In the genomic region with DNA sequence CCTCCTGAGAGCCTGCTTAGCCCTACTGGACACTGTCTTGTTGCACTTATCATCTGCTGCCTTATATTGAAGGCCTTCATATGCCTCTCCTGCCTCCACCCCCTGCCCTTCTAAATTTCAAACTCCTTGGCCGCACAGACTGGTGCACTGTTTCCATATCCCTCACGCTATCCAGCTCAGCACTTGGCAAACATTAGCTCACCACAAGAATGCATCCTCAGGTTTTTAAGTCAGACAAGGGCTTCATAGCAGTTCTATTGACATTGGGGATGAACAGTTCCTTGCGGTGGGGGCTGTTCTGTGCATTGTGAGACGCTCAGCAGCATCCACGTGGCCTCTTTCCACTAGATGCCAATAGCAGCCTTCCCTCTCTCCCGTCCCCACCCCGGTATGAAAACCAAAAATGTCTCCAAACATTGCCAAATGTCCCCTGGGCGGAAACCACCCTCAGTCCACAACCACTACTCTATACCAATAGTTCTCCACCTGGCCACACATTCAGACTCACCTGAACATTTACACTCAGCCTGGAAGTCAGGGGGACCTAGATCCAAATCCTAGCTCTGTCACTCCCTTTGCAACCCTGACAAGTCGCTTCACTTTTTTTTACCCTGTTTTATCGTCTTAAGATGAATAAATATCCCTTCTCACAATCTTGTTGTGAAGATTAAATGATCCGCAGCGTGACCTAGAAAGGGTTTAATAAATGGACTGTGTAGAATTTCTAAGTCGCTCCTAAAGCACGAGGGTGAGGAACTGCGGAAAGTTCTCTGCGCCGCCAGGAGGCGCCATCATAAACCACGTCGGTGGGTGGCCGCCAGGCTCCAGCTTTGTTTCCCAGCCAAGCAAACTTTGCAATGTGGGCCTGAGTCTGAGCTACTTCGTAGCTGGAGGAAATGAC, we compare ENCODE assay signal across 8 cellular contexts. TPM values are rescaled to one million over a fixed set of nuclear protein-coding genes. Genes with fewer than 3 reads are reported as not detected.
DNase-seq lines count a peak whose midpoint lies in the region; ATAC-seq lines count a peak whose summit lies in the region.

No MANE protein-coding gene starts in this region.

- no peaks in the 10 kb centered on the region for H3K4me1 Mint-ChIP-seq in activated naive CD8-positive, alpha-beta T cell treated with anti-CD3 and anti-CD28 coated beads for 36 hours

- H3K4me1 ChIP-seq in right cardiac atrium (ENCODE audit: control insufficient read depth, insufficient read depth, low read length), result no peaks in the 10 kb centered on the region

- WGBS in right cardiac atrium, result 25% methylated on average over 22 of the region's 22 CpGs

- H3K36me3 Mint-ChIP-seq in activated naive CD8-positive, alpha-beta T cell treated with anti-CD3 and anti-CD28 coated beads for 36 hours, result no peaks in the 10 kb centered on the region

- H3K4me3 ChIP-seq in right cardiac atrium (ENCODE audit: low read length), result no peak overlapping the region

- no peaks in the 10 kb centered on the region for H3K9me3 Mint-ChIP-seq in activated naive CD8-positive, alpha-beta T cell treated with anti-CD3 and anti-CD28 coated beads for 36 hours

- DNase-seq in AG20443 (ENCODE audit: low spot score) (peak; percentile 68), H4 (ENCODE audit: low spot score) (peak; percentile 87), RPMI8226 (peak; percentile 70), right cardiac atrium (peak; percentile 40 to 78 (median 64)), occipital lobe (lab: John Stamatoyannopoulos, UW) (no peak)
- peak; percentile 58 for DNase-seq in activated naive CD8-positive, alpha-beta T cell treated with anti-CD3 and anti-CD28 coated beads for 36 hours
- peak; percentile 55 to 68 for DNase-seq in stimulated activated CD4-positive, alpha-beta T cell treated with anti-CD3 and anti-CD28 coated beads, Interleukin-2, amount 100 ng/mL, for 24 hours

- H3K4me3 Mint-ChIP-seq in activated naive CD8-positive, alpha-beta T cell treated with anti-CD3 and anti-CD28 coated beads for 36 hours, result no peak overlapping the region

- intact Hi-C loops in right cardiac atrium (cut with DNase I), result no loop called here

- ATAC-seq in right cardiac atrium (no peak), GM18873 (IDR thresholded peaks at IDR 0.05; ENCODE audit: low FRiP score, unreplicated experiment) (no peak)

- H3K27me3 ChIP-seq in right cardiac atrium (ENCODE audit: control insufficient read depth, insufficient read depth), result peaks cover 4% of the 10 kb centered on the region

- H3K9me3 ChIP-seq in right cardiac atrium (ENCODE audit: control insufficient read depth, low read length), result no peaks in the 10 kb centered on the region

- peaks cover 49% of the 10 kb centered on the region for H3K27me3 Mint-ChIP-seq in activated naive CD8-positive, alpha-beta T cell treated with anti-CD3 and anti-CD28 coated beads for 36 hours

- no peak overlapping the region for H3K27ac Mint-ChIP-seq in activated naive CD8-positive, alpha-beta T cell treated with anti-CD3 and anti-CD28 coated beads for 36 hours

- no peak overlapping the region for H3K27ac ChIP-seq in right cardiac atrium (ENCODE audit: low read length)

RNA-seq across cellular contexts. Expression of a gene that starts 3.6 kb away (rescaled TPM):
- total RNA-seq in H4 (2014; rRNA removed; shearing (Covaris generic)), result not detected in 2 replicates
- not detected for total RNA-seq in activated naive CD8-positive, alpha-beta T cell treated with anti-CD3 and anti-CD28 coated beads for 36 hours
- under 1 TPM in 2 of 4 donors, not detected in 2; 0.29 to 0.59 TPM for total RNA-seq in right cardiac atrium
- polyA plus RNA-seq in right cardiac atrium, result 0.07 TPM
- not detected for total RNA-seq in occipital lobe

RNA-seq across cellular contexts. Expression of a gene that starts 37.4 kb away (rescaled TPM):
- not detected in 2 replicates for total RNA-seq in H4 (2014; rRNA removed; shearing (Covaris generic))
- not detected for total RNA-seq in activated naive CD8-positive, alpha-beta T cell treated with anti-CD3 and anti-CD28 coated beads for 36 hours
- total RNA-seq in right cardiac atrium, result under 1 TPM in 1 of 4 donors, not detected in 3; 0.36 TPM
- polyA plus RNA-seq in right cardiac atrium, result not detected
- total RNA-seq in occipital lobe, result not detected

RNA-seq across cellular contexts. Expression of a gene that starts 51.7 kb away (rescaled TPM):
- total RNA-seq in H4 (2014; rRNA removed; shearing (Covaris generic)), result 0.41 TPM in 1 of 2 replicates, not detected in the other
- total RNA-seq in activated naive CD8-positive, alpha-beta T cell treated with anti-CD3 and anti-CD28 coated beads for 36 hours, result not detected
- not detected for total RNA-seq in right cardiac atrium
- polyA plus RNA-seq in right cardiac atrium, result not detected
- total RNA-seq in occipital lobe, result not detected

RNA-seq across cellular contexts. Expression of a gene that starts 52.1 kb away (rescaled TPM):
- total RNA-seq in H4 (2014; rRNA removed; shearing (Covaris generic)), result not detected in 2 replicates
- not detected for total RNA-seq in activated naive CD8-positive, alpha-beta T cell treated with anti-CD3 and anti-CD28 coated beads for 36 hours
- total RNA-seq in right cardiac atrium, result not detected
- polyA plus RNA-seq in right cardiac atrium, result not detected
- total RNA-seq in occipital lobe, result not detected
